ENCODE assay signal across 28 cellular contexts in genomic region chr21:25964926-25965325, GRCh38.
DNase-seq lines count a peak whose midpoint lies in the region; ATAC-seq, FAIRE-seq and TF ChIP-seq lines count a peak whose summit lies in the region.
"Had no signal": no experiment of that assay in that cellular context is flagged by ENCODE, and none has a peak within 500 bp of the region (broad histone marks: within the 10 kb centered on the region; RNA-seq: fewer than 3 reads in every experiment).

No MANE protein-coding gene starts in this region.

- no peak for DNase-seq in CD14-positive monocyte (ENCODE audit: low spot score)
- no peak for DNase-seq in WTC11 (ENCODE audit: low spot score)
- DNase-seq in endothelial cell of umbilical vein (ENCODE audit: low read depth, low spot score) = no peak
- no peak for DNase-seq in left lung
- no peak for DNase-seq in NCI-H1694 (lab: John Stamatoyannopoulos, UW)
- DNase-seq in left ventricle myocardium inferior = no peak
- DNase-seq: ACHN; Caco-2; CD4-positive, alpha-beta memory T cell; H7; HFFc6; KBM-7; NCI-H1092 treated with DMSO at 0.1 percent for 48 hours; NCI-H1436 treated with DMSO at 0.1 percent for 48 hours; NCI-H2029; NCI-H226; NCI-H510A treated with DMSO at 0.1 percent for 48 hours; NCI-H82; Peyer's patch had no signal

- peaks cover 48% of the 10 kb centered on the region for H3K4me1 Mint-ChIP-seq in CD14-positive monocyte
- H3K4me1 Mint-ChIP-seq in WTC11 = peaks cover 77% of the 10 kb centered on the region

- dilution Hi-C loops in endothelial cell of umbilical vein (cut with MboI; ENCODE audit: extremely low pct_ligation_motif_present, low sequenced_read_pairs) = no loop called here

- no peak overlapping the region for H3K4me2 ChIP-seq in endothelial cell of umbilical vein (ENCODE audit: insufficient read depth, low read length)
- H3K4me2 ChIP-seq: BLaER1 had no signal

- no peak for TF ChIP-seq POLR2A in endothelial cell of umbilical vein (IDR thresholded peaks at IDR 0.05; ENCODE audit: low read depth, low read length)

- no peak for ATAC-seq in WTC11
- ATAC-seq in left lung = no peak
- ATAC-seq in GM18858 (IDR thresholded peaks at IDR 0.05; ENCODE audit: unreplicated experiment) = no peak
- ATAC-seq: HepG2, Right ventricle myocardium inferior had no signal

- H4K20me1 ChIP-seq in endothelial cell of umbilical vein (replicated peaks; ENCODE audit: control insufficient read depth, extremely low read depth, insufficient read depth, low read length) = no peaks in the 10 kb centered on the region
- H4K20me1 ChIP-seq: BLaER1 had no signal

- CTCF ChIA-PET in WTC11 (lab: Charles Lee) (no interaction called here), endothelial cell of umbilical vein (lab: Charles Lee) (interaction anchor here (1.5 to 5.0 kb wide), 2 partner anchors 19 to 69 kb away, joined by 4 to 22 read pairs; no protein-coding TSS in a partner anchor)

- H3K36me3 ChIP-seq in endothelial cell of umbilical vein (ENCODE audit: control insufficient read depth in 2 of 2, extremely low read depth in 1 of 2, insufficient read depth in 2 of 2, low read length in 2 of 2) (peaks cover 0 to 2% of the 10 kb centered on the region in 2 experiments), neutrophil (no peaks in the 10 kb centered on the region), left lung (no peaks in the 10 kb centered on the region), left ventricle myocardium inferior (peaks cover 9% of the 10 kb centered on the region)
- H3K36me3 ChIP-seq: Peyer's patch had no signal

- intact Hi-C loops in CD14-positive monocyte (cut with micrococcal nuclease) (loop anchor here (5.0 kb wide), 2 partner anchors 63 to 202 kb away; no protein-coding TSS in a partner anchor), endothelial cell of umbilical vein (cut with micrococcal nuclease) (loop anchor here (1.0 to 5.0 kb wide), 5 partner anchors 18 to 358 kb away; partner anchors contain the start of genes APP and MRPL39), left lung (cut with DNase I) (no loop called here), left ventricle myocardium inferior (cut with micrococcal nuclease) (no loop called here)

- H3K9me3 Mint-ChIP-seq in CD14-positive monocyte (no peaks in the 10 kb centered on the region), WTC11 (no peaks in the 10 kb centered on the region)
- H3K9me3 Mint-ChIP-seq: CD4-positive, alpha-beta memory T cell; HFFc6 had no signal

- BruUV-seq in endothelial cell of umbilical vein (replicated peaks; lab: Mats Ljungman, UMichigan) = no TSS peak

- H3K27ac Mint-ChIP-seq in CD14-positive monocyte = peak overlapping the region in 6 of 7 donors; percentile 2 to 95 (median 87)
- 0 out of 2 replicates have a peak overlapping the region, but pooled peaks have one; percentile 2 for H3K27ac Mint-ChIP-seq in WTC11
- H3K27ac Mint-ChIP-seq: CD4-positive, alpha-beta memory T cell; HFFc6 had no signal

- H3K4me3 ChIP-seq in endothelial cell of umbilical vein (replicated peaks in 1 of 3; ENCODE audit: insufficient read depth in 1 of 3, low read depth in 1 of 3, low read length in 3 of 3) = no peak overlapping the region
- H3K4me3 ChIP-seq in neutrophil (ENCODE audit: low read depth in 1 of 2, low read length in 1 of 2) = no peak overlapping the region
- H3K4me3 ChIP-seq in left lung = no peak overlapping the region
- H3K4me3 ChIP-seq in left ventricle myocardium inferior = no peak overlapping the region
- H3K4me3 ChIP-seq: BLaER1, Peyer's patch, SJSA1 had no signal

- H2AFZ ChIP-seq in endothelial cell of umbilical vein (ENCODE audit: low read depth, low read length) = no peak overlapping the region

- H3K27me3 Mint-ChIP-seq in CD14-positive monocyte (ENCODE audit: low read depth in 3 of 3) (no peaks in the 10 kb centered on the region), WTC11 (ENCODE audit: low read depth) (no peaks in the 10 kb centered on the region)
- H3K27me3 Mint-ChIP-seq: CD4-positive, alpha-beta memory T cell had no signal

- H3K27me3 ChIP-seq in endothelial cell of umbilical vein (ENCODE audit: control insufficient read depth in 2 of 2, insufficient read depth in 2 of 2, low read length in 2 of 2) (no peaks in the 10 kb centered on the region), neutrophil (no peaks in the 10 kb centered on the region), left lung (no peaks in the 10 kb centered on the region), left ventricle myocardium inferior (ENCODE audit: low read depth) (no peaks in the 10 kb centered on the region)
- H3K27me3 ChIP-seq: BLaER1, Peyer's patch, SJSA1 had no signal

- FAIRE-seq in endothelial cell of umbilical vein (lab: Jason Lieb, UNC) = no peak
- FAIRE-seq: G401.6, HepG2 had no signal

- H3K9me3 ChIP-seq in endothelial cell of umbilical vein (replicated peaks; ENCODE audit: control insufficient read depth, insufficient read depth, low read length) (no peaks in the 10 kb centered on the region), neutrophil (no peaks in the 10 kb centered on the region), left lung (no peaks in the 10 kb centered on the region), left ventricle myocardium inferior (replicated peaks) (no peaks in the 10 kb centered on the region)
- H3K9me3 ChIP-seq: BLaER1, Caco-2, Peyer's patch, SJSA1 had no signal

- TF ChIP-seq CTCF in CD14-positive monocyte (IDR thresholded peaks at IDR 0.05) (no peak), WTC11 (IDR thresholded peaks at IDR 0.05) (no peak), endothelial cell of umbilical vein (IDR thresholded peaks at IDR 0.05; ENCODE audit: extremely low read depth in 1 of 2, insufficient read depth in 1 of 2, low read depth in 1 of 2, low read length in 2 of 2) (no peak), neutrophil (IDR thresholded peaks at IDR 0.05) (no peak), left lung (IDR thresholded peaks at IDR 0.05) (no peak), left ventricle myocardium inferior (IDR thresholded peaks at IDR 0.05; ENCODE audit: borderline replicate concordance) (no peak)

- H3K36me3 Mint-ChIP-seq in CD14-positive monocyte (peaks cover 4 to 16% of the 10 kb centered on the region in 2 donors), WTC11 (peaks cover 42% of the 10 kb centered on the region)

- H3K27ac ChIP-seq in endothelial cell of umbilical vein (ENCODE audit: insufficient read depth, low read depth, low read length) (peak overlapping the region; percentile 99), neutrophil (peak overlapping the region; percentile 2), left lung (peak overlapping the region in 1 of 2 donors; percentile 76), left ventricle myocardium inferior (replicated peaks) (no peak overlapping the region)
- H3K27ac ChIP-seq: 22Rv1, BLaER1, HL-60, Peyer's patch, SJSA1 had no signal

- POLR2A ChIA-PET in WTC11 (lab: Charles Lee) = no interaction called here
- POLR2A ChIA-PET in endothelial cell of umbilical vein (lab: Charles Lee) = no interaction called here

- peaks cover 71% of the 10 kb centered on the region for H3K4me1 ChIP-seq in endothelial cell of umbilical vein (ENCODE audit: control insufficient read depth, extremely low read depth, insufficient read depth, low read length)
- H3K4me1 ChIP-seq in neutrophil (ENCODE audit: control insufficient read depth in 1 of 2, insufficient read depth in 1 of 2, low read depth in 1 of 2, low read length in 1 of 2) = peaks cover 34 to 35% of the 10 kb centered on the region in 2 experiments
- H3K4me1 ChIP-seq in left lung = peaks cover 6 to 38% of the 10 kb centered on the region in 2 donors
- peaks cover 37% of the 10 kb centered on the region for H3K4me1 ChIP-seq in left ventricle myocardium inferior
- H3K4me1 ChIP-seq: Peyer's patch had no signal

- H3K4me3 Mint-ChIP-seq in CD14-positive monocyte (no peak overlapping the region), WTC11 (no peak overlapping the region)
- H3K4me3 Mint-ChIP-seq: CD4-positive, alpha-beta memory T cell; HFFc6 had no signal

- H3K79me2 ChIP-seq in endothelial cell of umbilical vein (ENCODE audit: control insufficient read depth, insufficient read depth, low read length) = peaks cover 20% of the 10 kb centered on the region

- H3K9ac ChIP-seq in endothelial cell of umbilical vein (replicated peaks; ENCODE audit: extremely low read depth, insufficient read depth, low read length) = no peak overlapping the region
- H3K9ac ChIP-seq: BLaER1 had no signal

- no peaks in the 10 kb centered on the region for H3K9me1 ChIP-seq in endothelial cell of umbilical vein (replicated peaks; ENCODE audit: control insufficient read depth, extremely low read depth, insufficient read depth, low read length)

TF ChIP-seq in WTC11, 78 proteins besides CTCF, POLR2A, EP300 and RAD21 (continues in another document):
- TF ChIP-seq ATF1 (CRISPR knock-in tag; IDR thresholded peaks at IDR 0.05) (no peak), ZNF512 (CRISPR knock-in tag; IDR thresholded peaks at IDR 0.05; ENCODE audit: borderline replicate concordance) (no peak), ZNF263 (CRISPR knock-in tag; IDR thresholded peaks at IDR 0.05; ENCODE audit: low read depth) (no peak)

TF ChIP-seq in endothelial cell of umbilical vein, 7 proteins besides CTCF, POLR2A, EP300 and RAD21:
- TF ChIP-seq JUN (IDR thresholded peaks at IDR 0.05; ENCODE audit: borderline replicate concordance, insufficient read depth, insufficient read length, low read depth) (no peak), GATA2 (IDR thresholded peaks at IDR 0.05; ENCODE audit: insufficient read depth, insufficient read length, low read depth, low read length) (no peak), FOS (IDR thresholded peaks at IDR 0.05; ENCODE audit: borderline replicate concordance, insufficient read depth, low read length) (no peak), MAX (IDR thresholded peaks at IDR 0.05; ENCODE audit: insufficient read depth, insufficient read length) (no peak), POLR2AphosphoS5 (IDR thresholded peaks at IDR 0.05; ENCODE audit: insufficient read depth, low read depth, low read length) (no peak), EZH2 (IDR thresholded peaks at IDR 0.05; ENCODE audit: borderline replicate concordance, low read depth, low read length, severe bottlenecking) (no peak), MYC (IDR thresholded peaks at IDR 0.05; ENCODE audit: low read depth, low read length) (no peak)

Comparison
In these comparisons a context has a peak if more than half of its experiments do, and no peak if none do; other contexts are left out.
1. intact Hi-C loops: an anchor here in CD14-positive monocyte (5.0 kb wide) and endothelial cell of umbilical vein (1.0 to 5.0 kb wide); none called in left lung and left ventricle myocardium inferior.